ENCODE assay signal across 9 cellular contexts in the genomic region with DNA sequence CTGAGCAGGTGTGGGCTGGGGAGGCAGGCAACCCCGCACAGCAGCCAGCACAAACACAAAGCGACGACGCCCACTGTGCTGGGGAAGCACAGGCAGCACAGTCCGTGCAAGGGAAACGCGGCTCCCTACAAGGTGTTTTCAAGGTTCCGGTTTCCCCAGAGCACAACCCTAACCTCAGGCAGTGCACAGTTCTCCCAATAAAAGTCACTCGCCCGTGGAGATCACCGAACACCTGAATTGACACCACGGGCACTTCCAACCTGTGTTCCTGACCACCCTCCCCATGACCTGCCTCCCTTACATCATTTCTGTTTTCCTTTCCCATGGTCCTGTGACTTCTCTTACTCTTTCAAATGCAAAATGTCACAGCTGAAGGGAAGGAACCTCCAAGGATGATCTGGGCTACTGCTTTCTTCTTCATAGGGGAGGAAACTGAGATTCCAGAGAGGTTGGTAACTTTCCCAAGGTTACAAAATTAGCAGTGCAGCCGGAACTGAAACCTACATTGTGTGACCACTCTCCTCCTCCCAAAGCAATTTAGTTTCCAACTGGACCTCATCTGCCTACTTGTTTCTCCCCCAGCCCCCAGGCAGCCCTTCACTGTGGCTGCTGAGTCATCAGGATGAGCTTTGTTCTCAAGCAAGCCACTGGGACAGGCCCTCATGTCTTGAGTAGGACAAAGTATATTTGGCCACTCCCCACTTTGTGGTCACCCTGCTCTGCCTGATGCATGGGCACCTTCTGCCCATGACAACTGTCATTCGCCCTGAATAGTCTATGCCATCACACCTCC.
DNase-seq lines count a peak whose midpoint lies in the region; ATAC-seq and TF ChIP-seq lines count a peak whose summit lies in the region.
"Had no signal": no experiment of that assay in that cellular context is flagged by ENCODE, and none has a peak within 500 bp of the region (broad histone marks: within the 10 kb centered on the region; RNA-seq: fewer than 3 reads in every experiment).

No MANE protein-coding gene starts in this region.

- H3K27me3 ChIP-seq in prostate gland (replicated peaks; ENCODE audit: insufficient read depth) (no peaks in the 10 kb centered on the region), ascending aorta (no peaks in the 10 kb centered on the region)

- no peaks in the 10 kb centered on the region for H3K27me3 Mint-ChIP-seq in activated CD8-positive, alpha-beta memory T cell treated with anti-CD3 and anti-CD28 coated beads, Interleukin-2, amount 10 ng/mL, durations not matched to agents 7 days and 5 days

- TF ChIP-seq CTCF in prostate gland (IDR thresholded peaks at IDR 0.05) (no peak), ascending aorta (IDR thresholded peaks at IDR 0.05) (no peak)

- CTCF ChIA-PET in activated CD8-positive, alpha-beta memory T cell treated with anti-CD3 and anti-CD28 coated beads, Interleukin-2, amount 10 ng/mL, durations not matched to agents 7 days and 5 days (lab: Charles Lee) = interaction anchor here (0.9 to 2.2 kb wide), 3 partner anchors 14 to 126 kb away, joined by 3 to 10 read pairs (median 7); a partner anchor contains a TSS

- H3K4me3 ChIP-seq in prostate gland (no peak overlapping the region), ascending aorta (no peak overlapping the region)

- no peak for TF ChIP-seq RAD21 in Ishikawa (IDR thresholded peaks at IDR 0.05; ENCODE audit: low read depth)

- H3K4me3 Mint-ChIP-seq in activated CD8-positive, alpha-beta memory T cell treated with anti-CD3 and anti-CD28 coated beads, Interleukin-2, amount 10 ng/mL, durations not matched to agents 7 days and 5 days = no peak overlapping the region

- H3K36me3 ChIP-seq in prostate gland (no peaks in the 10 kb centered on the region), ascending aorta (no peaks in the 10 kb centered on the region)

- no peak for TF ChIP-seq POLR2A in prostate gland (IDR thresholded peaks at IDR 0.05)

- peaks cover 53% of the 10 kb centered on the region for H3K4me1 Mint-ChIP-seq in activated CD8-positive, alpha-beta memory T cell treated with anti-CD3 and anti-CD28 coated beads, Interleukin-2, amount 10 ng/mL, durations not matched to agents 7 days and 5 days

- peaks cover 50% of the 10 kb centered on the region for H3K36me3 Mint-ChIP-seq in activated CD8-positive, alpha-beta memory T cell treated with anti-CD3 and anti-CD28 coated beads, Interleukin-2, amount 10 ng/mL, durations not matched to agents 7 days and 5 days

- peaks cover 1% of the 10 kb centered on the region for H3K9me3 Mint-ChIP-seq in activated CD8-positive, alpha-beta memory T cell treated with anti-CD3 and anti-CD28 coated beads, Interleukin-2, amount 10 ng/mL, durations not matched to agents 7 days and 5 days (ENCODE audit: low read depth)

- H3K9me3 ChIP-seq in prostate gland = no peaks in the 10 kb centered on the region
- H3K9me3 ChIP-seq in ascending aorta = no peaks in the 10 kb centered on the region

- H3K4me1 ChIP-seq in prostate gland (replicated peaks) = no peaks in the 10 kb centered on the region
- peaks cover 0 to 4% of the 10 kb centered on the region in 2 donors for H3K4me1 ChIP-seq in ascending aorta

- 32% methylated on average over 14 of the region's 14 CpGs for WGBS in prostate gland

- no peak for ATAC-seq in activated CD8-positive, alpha-beta memory T cell treated with anti-CD3 and anti-CD28 coated beads, Interleukin-2, amount 10 ng/mL, durations not matched to agents 7 days and 5 days
- no peak for ATAC-seq in GM18520 (IDR thresholded peaks at IDR 0.05; ENCODE audit: unreplicated experiment)
- no peak for ATAC-seq in GM19328 (IDR thresholded peaks at IDR 0.05; ENCODE audit: unreplicated experiment)

- H3K27ac ChIP-seq in prostate gland (no peak overlapping the region), ascending aorta (no peak overlapping the region)
- H3K27ac ChIP-seq: C4-2B had no signal

- TF ChIP-seq EP300 in Ishikawa (IDR thresholded peaks at IDR 0.05; ENCODE audit: borderline replicate concordance) = peak; percentile 46; the same call in 1 of the 2 replicates

- DNase-seq in activated CD8-positive, alpha-beta memory T cell treated with anti-CD3 and anti-CD28 coated beads, Interleukin-2, amount 10 ng/mL, durations not matched to agents 7 days and 5 days = no peak
- no peak for DNase-seq in activated CD8-positive, alpha-beta memory T cell treated with anti-CD3 and anti-CD28 coated beads, Interleukin-2, amount 50 U/mL, for 48 hours
- peak; percentile 12 to 56 for DNase-seq in T47D (ENCODE audit: low read depth in 1 of 2, low spot score in 1 of 2)
- DNase-seq in prostate gland (ENCODE audit: low spot score) = peak; percentile 27
- DNase-seq in ascending aorta (ENCODE audit: low spot score in 2 of 2) = no peak

- in situ Hi-C loops in T47D (cut with HindIII; ENCODE audit: low pct_unique_long_range_greater_than_20kb, low sequenced_read_pairs) = no loop called here

- intact Hi-C loops in prostate gland (cut with DNase I) = no loop called here
- intact Hi-C loops in ascending aorta (cut with DNase I) = no loop called here

- peak overlapping the region; percentile 61 for H3K27ac Mint-ChIP-seq in activated CD8-positive, alpha-beta memory T cell treated with anti-CD3 and anti-CD28 coated beads, Interleukin-2, amount 10 ng/mL, durations not matched to agents 7 days and 5 days

TF ChIP-seq in Ishikawa, 13 proteins besides CTCF, POLR2A, EP300 and RAD21:
- TF ChIP-seq TCF12 (IDR thresholded peaks at IDR 0.05; ENCODE audit: low read depth) (0 out of 2 replicates have a peak, but pooled peaks have one; percentile 26), ZBTB7A (IDR thresholded peaks at IDR 0.05; ENCODE audit: low read depth) (no peak), TEAD4 (IDR thresholded peaks at IDR 0.05) (0 out of 2 replicates have a peak, but pooled peaks have one; percentile 6), YY1 (IDR thresholded peaks at IDR 0.05; ENCODE audit: low read depth) (no peak)
- TF ChIP-seq, protein P1, sequence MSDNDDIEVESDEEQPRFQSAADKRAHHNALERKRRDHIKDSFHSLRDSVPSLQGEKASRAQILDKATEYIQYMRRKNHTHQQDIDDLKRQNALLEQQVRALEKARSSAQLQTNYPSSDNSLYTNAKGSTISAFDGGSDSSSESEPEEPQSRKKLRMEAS (IDR thresholded peaks at IDR 0.05) = no peak
- TF ChIP-seq, protein P2, sequence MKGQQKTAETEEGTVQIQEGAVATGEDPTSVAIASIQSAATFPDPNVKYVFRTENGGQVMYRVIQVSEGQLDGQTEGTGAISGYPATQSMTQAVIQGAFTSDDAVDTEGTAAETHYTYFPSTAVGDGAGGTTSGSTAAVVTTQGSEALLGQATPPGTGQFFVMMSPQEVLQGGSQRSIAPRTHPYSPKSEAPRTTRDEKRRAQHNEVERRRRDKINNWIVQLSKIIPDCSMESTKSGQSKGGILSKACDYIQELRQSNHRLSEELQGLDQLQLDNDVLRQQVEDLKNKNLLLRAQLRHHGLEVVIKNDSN (IDR thresholded peaks at IDR 0.05) = no peak

Comparison
In these comparisons a context has a peak if more than half of its experiments do, and no peak if none do; other contexts are left out.
1. DNase-seq: peak in T47D (2 of 2) and prostate gland (single experiment); none in activated CD8-positive, alpha-beta memory T cell treated with anti-CD3 and anti-CD28 coated beads, Interleukin-2, amount 10 ng/mL, durations not matched to agents 7 days and 5 days (single experiment), activated CD8-positive, alpha-beta memory T cell treated with anti-CD3 and anti-CD28 coated beads, Interleukin-2, amount 50 U/mL, for 48 hours (single experiment) and ascending aorta (0 of 2).